ENCODE assay signal across 8 cellular contexts in genomic region chr17:74493381-74493833, GRCh38. TPM values are rescaled to one million over a fixed set of nuclear protein-coding genes. Genes with fewer than 3 reads are reported as not detected.
DNase-seq lines count a peak whose midpoint lies in the region; ATAC-seq, FAIRE-seq and TF ChIP-seq lines count a peak whose summit lies in the region.

No MANE protein-coding gene starts in this region.

- no peak for TF ChIP-seq EP300 in HepG2 (IDR thresholded peaks at IDR 0.05; ENCODE audit: low read depth in 2 of 2, low read length in 2 of 2)
- no peak for TF ChIP-seq EP300 in HepG2 (CRISPR knock-in tag; IDR thresholded peaks at IDR 0.05; ENCODE audit: borderline replicate concordance)

- no peaks in the 10 kb centered on the region for H3K4me1 ChIP-seq in GM23248 (ENCODE audit: insufficient read depth)
- no peaks in the 10 kb centered on the region for H3K4me1 ChIP-seq in HepG2 (ENCODE audit: insufficient read depth, low read length)

- H3K36me3 ChIP-seq in GM23248 (ENCODE audit: low read depth), result no peaks in the 10 kb centered on the region
- H3K36me3 ChIP-seq in HepG2 (replicated peaks in 1 of 2; ENCODE audit: control insufficient read depth in 1 of 2, insufficient read depth in 2 of 2, low read length in 2 of 2), result no peaks in the 10 kb centered on the region

- H3K27ac ChIP-seq in GM23248, result no peak overlapping the region
- no peak overlapping the region for H3K27ac ChIP-seq in HepG2 (ENCODE audit: extremely low read length, insufficient read depth, low read length)

- H3K4me3 Mint-ChIP-seq in activated CD4-positive, alpha-beta T cell treated with anti-CD3 and anti-CD28 coated beads, Interleukin-2, amount 10 ng/mL, durations not matched to agents 24 days and 14 days, result no peak overlapping the region

- TF ChIP-seq RAD21 in HepG2 (CRISPR knock-in tag; IDR thresholded peaks at IDR 0.05), result peak; percentile 89

- BruUV-seq in HepG2 (replicated peaks; lab: Mats Ljungman, UMichigan), result no TSS peak

- intact Hi-C loops in activated CD4-positive, alpha-beta T cell treated with anti-CD3 and anti-CD28 coated beads, Interleukin-2, amount 10 ng/mL, durations not matched to agents 24 days and 14 days (cut with micrococcal nuclease), result loop anchor here (1.0 to 10.0 kb wide), 3 partner anchors 36 to 114 kb away; partner anchors contain the start of gene GPRC5C
- intact Hi-C loops in HepG2 (cut with micrococcal nuclease; ENCODE audit: unreplicated experiment), result loop anchor here (1.0 to 10.0 kb wide), 4 partner anchors 36 to 189 kb away; no protein-coding TSS in a partner anchor

- H3K27ac Mint-ChIP-seq in activated CD4-positive, alpha-beta T cell treated with anti-CD3 and anti-CD28 coated beads, Interleukin-2, amount 10 ng/mL, durations not matched to agents 24 days and 14 days, result no peak overlapping the region

- H3K4me3 ChIP-seq in GM23248 (no peak overlapping the region), HepG2 (replicated peaks in 1 of 3; ENCODE audit: insufficient read depth in 1 of 3, low read depth in 2 of 3, low read length in 3 of 3) (no peak overlapping the region)

- H3K79me2 ChIP-seq in GM23248 (ENCODE audit: insufficient read depth), result no peaks in the 10 kb centered on the region
- no peaks in the 10 kb centered on the region for H3K79me2 ChIP-seq in HepG2 (ENCODE audit: insufficient read depth, low read length)

- H3K27me3 ChIP-seq in GM23248 (replicated peaks; ENCODE audit: insufficient read depth), result no peaks in the 10 kb centered on the region
- peaks cover 0 to 5% of the 10 kb centered on the region in 2 experiments; a peak in 2 of 5 replicates for H3K27me3 ChIP-seq in HepG2 (ENCODE audit: control insufficient read depth in 1 of 2, insufficient read depth in 2 of 2, low read length in 2 of 2)

- peaks cover 12% of the 10 kb centered on the region for H3K36me3 Mint-ChIP-seq in activated CD4-positive, alpha-beta T cell treated with anti-CD3 and anti-CD28 coated beads, Interleukin-2, amount 10 ng/mL, durations not matched to agents 24 days and 14 days (ENCODE audit: low read depth)

- peaks cover 13% of the 10 kb centered on the region for H3K4me1 Mint-ChIP-seq in activated CD4-positive, alpha-beta T cell treated with anti-CD3 and anti-CD28 coated beads, Interleukin-2, amount 10 ng/mL, durations not matched to agents 24 days and 14 days

- POLR2A ChIA-PET in HepG2 (lab: Yijun Ruan, JAX), result no interaction called here

- peak; percentile 86 for DNase-seq in Ammon's horn (ENCODE audit: low spot score)
- peak; percentile 82 for DNase-seq in GM23248
- peak; percentile 63 for DNase-seq in NCI-H460 (ENCODE audit: extremely low read depth, low read depth)
- peak; percentile 91 for DNase-seq in activated CD4-positive, alpha-beta T cell treated with anti-CD3 and anti-CD28 coated beads, Interleukin-2, amount 10 ng/mL, durations not matched to agents 24 days and 14 days
- DNase-seq in dermis blood vessel endothelial cell, result peak; percentile 77
- DNase-seq in HepG2 (ENCODE audit: low spot score), result peak; percentile 71
- peak; percentile 48 to 52 for DNase-seq in stimulated activated CD4-positive, alpha-beta T cell treated with anti-CD3 and anti-CD28 coated beads, Interleukin-4, amount 100 ng/mL, for 48 hours (ENCODE audit: low read depth in 2 of 2)

- TF ChIP-seq POLR2A in HepG2 (IDR thresholded peaks at IDR 0.05; ENCODE audit: insufficient read depth in 1 of 2, low read depth in 2 of 2, low read length in 2 of 2), result no peak

- CTCF ChIA-PET in HepG2 (lab: Yijun Ruan, JAX; ENCODE audit: low intra/inter-chr PET ratio, low total read pairs), result interaction anchor here (1.3 to 2.1 kb wide), 7 partner anchors 36 to 192 kb away, joined by 4 to 30 read pairs (median 10); partner anchors contain the start of gene GPR142

- H4K20me1 ChIP-seq in GM23248 (ENCODE audit: insufficient read depth), result no peaks in the 10 kb centered on the region
- H4K20me1 ChIP-seq in HepG2 (ENCODE audit: insufficient read depth, low read length), result no peaks in the 10 kb centered on the region

- FAIRE-seq in HepG2 (lab: Jason Lieb, UNC), result peak; percentile 99

- H3K9me3 ChIP-seq in GM23248 (ENCODE audit: low read depth) (no peaks in the 10 kb centered on the region), HepG2 (ENCODE audit: low read length) (no peaks in the 10 kb centered on the region)

- no peaks in the 10 kb centered on the region for H3K9me2 ChIP-seq in GM23248 (ENCODE audit: insufficient read depth)

- H2AFZ ChIP-seq in GM23248, result no peak overlapping the region
- no peak overlapping the region for H2AFZ ChIP-seq in HepG2 (ENCODE audit: low read length)

- peaks cover 5% of the 10 kb centered on the region for H3K27me3 Mint-ChIP-seq in activated CD4-positive, alpha-beta T cell treated with anti-CD3 and anti-CD28 coated beads, Interleukin-2, amount 10 ng/mL, durations not matched to agents 24 days and 14 days

- no peaks in the 10 kb centered on the region for H3F3A ChIP-seq in GM23248 (ENCODE audit: insufficient read depth)

- 27 to 32% methylated on average over 11 of the region's 11 CpGs for WGBS in GM23248 (ENCODE audit: low coverage in 1 of 2, low lambda C conversion rate in 2 of 2, missing lambda C conversion rate in 2 of 2), 2 experiments
- WGBS in HepG2 (ENCODE audit: low lambda C conversion rate), result 24% methylated on average over 11 of the region's 11 CpGs

- H3K9me3 Mint-ChIP-seq in activated CD4-positive, alpha-beta T cell treated with anti-CD3 and anti-CD28 coated beads, Interleukin-2, amount 10 ng/mL, durations not matched to agents 24 days and 14 days, result peaks cover 3% of the 10 kb centered on the region

- H3K4me2 ChIP-seq in GM23248 (ENCODE audit: unreplicated experiment), result no peak overlapping the region
- H3K4me2 ChIP-seq in HepG2 (ENCODE audit: low read depth, low read length), result no peak overlapping the region

- ATAC-seq in HepG2 (peak; percentile 97), GM19328 (IDR thresholded peaks at IDR 0.05; ENCODE audit: unreplicated experiment) (no peak)

- peak; percentile 94 for TF ChIP-seq CTCF in HepG2 (CRISPR knock-in tag; IDR thresholded peaks at IDR 0.05)

- no peak overlapping the region for H3K9ac ChIP-seq in GM23248
- H3K9ac ChIP-seq in HepG2 (ENCODE audit: insufficient read depth, low read depth, low read length), result no peak overlapping the region

- in situ Hi-C loops in GM23248 (cut with MboI) (no loop called here), HepG2 (cut with HindIII; ENCODE audit: extremely low pct_ligation_motif_present, low pct_unique_long_range_greater_than_20kb) (no loop called here)

RNA-seq across cellular contexts. Expression of gene CD300A, which starts 27.0 kb away (rescaled TPM):
- not detected in 2 replicates for total RNA-seq in GM23248 (2014; rRNA removed; shearing (Covaris generic))
- polyA plus RNA-seq in GM23248 (2016; fragmentation: Nextera tagmentation; extraction: Ambion mirVana) (not detected in 2 replicates), HepG2 (2011; rRNA removed) (0.39 TPM in 1 of 2 replicates, not detected in the other)
- total RNA-seq in NCI-H460 (2014; rRNA removed; shearing (Covaris generic)), result not detected in 2 replicates
- not detected in 2 replicates for polyA plus RNA-seq in NCI-H460 (2014; cell fraction: nucleus; rRNA removed)
- total RNA-seq in activated CD4-positive, alpha-beta T cell treated with anti-CD3 and anti-CD28 coated beads, Interleukin-2, amount 10 ng/mL, durations not matched to agents 24 days and 14 days, result 14.9 and 15.3 TPM in 2 replicates
- total RNA-seq in dermis blood vessel endothelial cell (not detected in 2 replicates), HepG2 (2016; rRNA removed; fragmentation: Illumina TruSeq; extraction: Trizol) (not detected in 2 replicates)
- not detected in 2 replicates for total RNA-seq in HepG2 (2016; cell fraction: cytosol; rRNA removed; fragmentation: Illumina TruSeq; extraction: Trizol; ENCODE audit: low read depth)
- total RNA-seq in HepG2 (2016; cell fraction: insoluble cytoplasmic fraction; rRNA removed; fragmentation: Illumina TruSeq; extraction: Trizol), result not detected in 2 replicates
- total RNA-seq in HepG2 (2016; cell fraction: membrane; rRNA removed; fragmentation: Illumina TruSeq; extraction: Trizol), result not detected in 2 replicates
- not detected in 2 replicates for total RNA-seq in HepG2 (2016; cell fraction: nucleus; rRNA removed; fragmentation: Illumina TruSeq; extraction: Trizol)
- polyA plus RNA-seq in HepG2 (2011; cell fraction: cytosol; rRNA removed), result 0.09 and 0.14 TPM in 2 replicates
- polyA plus RNA-seq in HepG2 (2011; cell fraction: nucleus; rRNA removed), result 0.14 and 0.23 TPM in 2 replicates
- 0.11 and 0.19 TPM in 2 replicates for polyA plus RNA-seq in HepG2 (2012)
- not detected in 2 replicates for polyA plus RNA-seq in HepG2 (2016; cell fraction: cytosol; fragmentation: Illumina TruSeq; extraction: Trizol; ENCODE audit: low read depth)
- polyA plus RNA-seq in HepG2 (2016; cell fraction: insoluble cytoplasmic fraction; fragmentation: Illumina TruSeq; extraction: Trizol; ENCODE audit: low read depth), result not detected in 2 replicates
- not detected in 2 replicates for polyA plus RNA-seq in HepG2 (2016; cell fraction: membrane; fragmentation: Illumina TruSeq; extraction: Trizol; ENCODE audit: low read depth)
- polyA plus RNA-seq in HepG2 (2016; cell fraction: nucleus; fragmentation: Illumina TruSeq; extraction: Trizol; ENCODE audit: insufficient read depth, low read depth), result not detected in 2 replicates
- not detected in 2 replicates for polyA minus RNA-seq in HepG2 (2011; rRNA and poly(A)+ RNA removed; ENCODE audit: low replicate concordance)
- polyA minus RNA-seq in HepG2 (2011; cell fraction: cytosol; rRNA and poly(A)+ RNA removed), result not detected in 2 replicates
- polyA minus RNA-seq in HepG2 (2011; cell fraction: nucleus; rRNA and poly(A)+ RNA removed), result not detected in 2 replicates

RNA-seq across cellular contexts. Expression of gene CD300LB, which starts 37.9 kb away (rescaled TPM):
- total RNA-seq in GM23248 (2014; rRNA removed; shearing (Covaris generic)), result not detected in 2 replicates
- not detected in 2 replicates for polyA plus RNA-seq in GM23248 (2016; fragmentation: Nextera tagmentation; extraction: Ambion mirVana)
- not detected in 2 replicates for total RNA-seq in NCI-H460 (2014; rRNA removed; shearing (Covaris generic))
- not detected in 2 replicates for polyA plus RNA-seq in NCI-H460 (2014; cell fraction: nucleus; rRNA removed)
- not detected in 2 replicates for total RNA-seq in activated CD4-positive, alpha-beta T cell treated with anti-CD3 and anti-CD28 coated beads, Interleukin-2, amount 10 ng/mL, durations not matched to agents 24 days and 14 days
- not detected in 2 replicates for total RNA-seq in dermis blood vessel endothelial cell
- not detected in 2 replicates for total RNA-seq in HepG2 (2016; rRNA removed; fragmentation: Illumina TruSeq; extraction: Trizol)
- not detected in 2 replicates for total RNA-seq in HepG2 (2016; cell fraction: cytosol; rRNA removed; fragmentation: Illumina TruSeq; extraction: Trizol; ENCODE audit: low read depth)
- total RNA-seq in HepG2 (2016; cell fraction: insoluble cytoplasmic fraction; rRNA removed; fragmentation: Illumina TruSeq; extraction: Trizol), result not detected in 2 replicates
- not detected in 2 replicates for total RNA-seq in HepG2 (2016; cell fraction: membrane; rRNA removed; fragmentation: Illumina TruSeq; extraction: Trizol)
- not detected in 2 replicates for total RNA-seq in HepG2 (2016; cell fraction: nucleus; rRNA removed; fragmentation: Illumina TruSeq; extraction: Trizol)
- not detected in 2 replicates for polyA plus RNA-seq in HepG2 (2011; rRNA removed)
- polyA plus RNA-seq in HepG2 (2011; cell fraction: cytosol; rRNA removed), result not detected in 2 replicates
- not detected in 2 replicates for polyA plus RNA-seq in HepG2 (2011; cell fraction: nucleus; rRNA removed)
- not detected in 2 replicates for polyA plus RNA-seq in HepG2 (2012)
- polyA plus RNA-seq in HepG2 (2016; cell fraction: cytosol; fragmentation: Illumina TruSeq; extraction: Trizol; ENCODE audit: low read depth), result not detected in 2 replicates
- polyA plus RNA-seq in HepG2 (2016; cell fraction: insoluble cytoplasmic fraction; fragmentation: Illumina TruSeq; extraction: Trizol; ENCODE audit: low read depth), result not detected in 2 replicates
- not detected in 2 replicates for polyA plus RNA-seq in HepG2 (2016; cell fraction: membrane; fragmentation: Illumina TruSeq; extraction: Trizol; ENCODE audit: low read depth)
- not detected in 2 replicates for polyA plus RNA-seq in HepG2 (2016; cell fraction: nucleus; fragmentation: Illumina TruSeq; extraction: Trizol; ENCODE audit: insufficient read depth, low read depth)
- not detected in 2 replicates for polyA minus RNA-seq in HepG2 (2011; rRNA and poly(A)+ RNA removed; ENCODE audit: low replicate concordance)
- polyA minus RNA-seq in HepG2 (2011; cell fraction: cytosol; rRNA and poly(A)+ RNA removed), result not detected in 2 replicates
- not detected in 2 replicates for polyA minus RNA-seq in HepG2 (2011; cell fraction: nucleus; rRNA and poly(A)+ RNA removed)

RNA-seq across cellular contexts. Expression of gene CD300C, which starts 52.5 kb away (rescaled TPM):
- 0.76 and 1.0 TPM in 2 replicates for total RNA-seq in GM23248 (2014; rRNA removed; shearing (Covaris generic))
- polyA plus RNA-seq in GM23248 (2016; fragmentation: Nextera tagmentation; extraction: Ambion mirVana) (1.4 TPM in 2 replicates), HepG2 (2011; rRNA removed) (not detected in 2 replicates)
- 0.10 and 0.26 TPM in 2 replicates for total RNA-seq in NCI-H460 (2014; rRNA removed; shearing (Covaris generic))
- polyA plus RNA-seq in NCI-H460 (2014; cell fraction: nucleus; rRNA removed), result not detected in 2 replicates
- 0.17 and 0.26 TPM in 2 replicates for total RNA-seq in activated CD4-positive, alpha-beta T cell treated with anti-CD3 and anti-CD28 coated beads, Interleukin-2, amount 10 ng/mL, durations not matched to agents 24 days and 14 days
- total RNA-seq in dermis blood vessel endothelial cell (not detected in 2 replicates), HepG2 (2016; rRNA removed; fragmentation: Illumina TruSeq; extraction: Trizol) (not detected in 2 replicates)
- not detected in 2 replicates for total RNA-seq in HepG2 (2016; cell fraction: cytosol; rRNA removed; fragmentation: Illumina TruSeq; extraction: Trizol; ENCODE audit: low read depth)
- not detected in 2 replicates for total RNA-seq in HepG2 (2016; cell fraction: insoluble cytoplasmic fraction; rRNA removed; fragmentation: Illumina TruSeq; extraction: Trizol)
- not detected in 2 replicates for total RNA-seq in HepG2 (2016; cell fraction: membrane; rRNA removed; fragmentation: Illumina TruSeq; extraction: Trizol)
- total RNA-seq in HepG2 (2016; cell fraction: nucleus; rRNA removed; fragmentation: Illumina TruSeq; extraction: Trizol), result not detected in 2 replicates
- not detected in 2 replicates for polyA plus RNA-seq in HepG2 (2011; cell fraction: cytosol; rRNA removed)
- not detected in 2 replicates for polyA plus RNA-seq in HepG2 (2011; cell fraction: nucleus; rRNA removed)
- not detected in 2 replicates for polyA plus RNA-seq in HepG2 (2012)
- not detected in 2 replicates for polyA plus RNA-seq in HepG2 (2016; cell fraction: cytosol; fragmentation: Illumina TruSeq; extraction: Trizol; ENCODE audit: low read depth)
- polyA plus RNA-seq in HepG2 (2016; cell fraction: insoluble cytoplasmic fraction; fragmentation: Illumina TruSeq; extraction: Trizol; ENCODE audit: low read depth), result not detected in 2 replicates
- not detected in 2 replicates for polyA plus RNA-seq in HepG2 (2016; cell fraction: membrane; fragmentation: Illumina TruSeq; extraction: Trizol; ENCODE audit: low read depth)
- polyA plus RNA-seq in HepG2 (2016; cell fraction: nucleus; fragmentation: Illumina TruSeq; extraction: Trizol; ENCODE audit: insufficient read depth, low read depth), result not detected in 2 replicates
- 0.09 TPM in 1 of 2 replicates, not detected in the other for polyA minus RNA-seq in HepG2 (2011; rRNA and poly(A)+ RNA removed; ENCODE audit: low replicate concordance)
- not detected in 2 replicates for polyA minus RNA-seq in HepG2 (2011; cell fraction: cytosol; rRNA and poly(A)+ RNA removed)
- not detected in 2 replicates for polyA minus RNA-seq in HepG2 (2011; cell fraction: nucleus; rRNA and poly(A)+ RNA removed)

Comparison
In these comparisons a context has a peak if more than half of its experiments do, and no peak if none do; other contexts are left out.
1. RNA of gene CD300A, which starts 27.0 kb away (total RNA-seq): 14.9 to 15.3 TPM in activated CD4-positive, alpha-beta T cell treated with anti-CD3 and anti-CD28 coated beads, Interleukin-2, amount 10 ng/mL, durations not matched to agents 24 days and 14 days; not detected in GM23248, not detected in NCI-H460, not detected in dermis blood vessel endothelial cell and not detected in HepG2; every median in the first group is over 10 times any median in the second.
2. Peak in every context shown above with its lines, with median percentiles within 50 percentile points of each other: DNase-seq.